Comparison of ENCODE assay signal across 8 cellular contexts in the genomic region with DNA sequence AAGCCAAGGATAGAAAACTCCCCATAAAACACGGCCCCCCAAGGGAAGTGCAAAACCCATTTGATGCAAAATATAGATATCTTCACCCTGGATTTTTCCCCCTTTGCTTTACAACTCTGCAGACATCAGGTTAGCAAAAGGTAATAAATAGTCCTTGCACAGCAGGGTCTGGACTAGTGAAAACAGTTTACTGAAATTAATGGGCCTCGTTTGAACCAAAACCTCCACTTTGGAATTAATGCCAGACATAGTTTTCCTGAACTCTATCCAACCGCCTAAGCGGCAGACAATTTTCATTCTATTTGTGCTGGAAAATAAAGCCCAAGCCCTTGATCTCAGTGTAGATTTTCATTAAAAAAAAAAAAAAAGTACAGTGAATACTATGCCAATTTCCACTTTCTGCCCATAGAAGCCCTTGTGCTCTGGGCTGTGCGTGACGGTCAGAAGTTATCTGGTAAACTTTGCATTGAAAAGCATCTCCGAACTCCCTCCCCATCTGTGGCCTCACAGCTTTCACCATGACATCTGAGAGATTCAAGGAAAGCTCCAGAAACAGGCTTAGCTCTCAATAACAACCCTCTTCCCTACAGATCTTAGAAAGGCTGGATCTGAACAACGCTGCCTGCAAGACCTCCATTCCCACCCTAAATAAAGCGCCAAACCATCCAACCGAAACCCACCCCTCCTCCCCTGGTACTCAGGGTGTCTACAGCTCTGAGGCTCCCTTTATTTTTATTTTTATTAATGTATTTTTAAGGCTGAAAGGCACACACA. TPM values are rescaled to one million over a fixed set of nuclear protein-coding genes. Genes with fewer than 3 reads are reported as not detected.
DNase-seq lines count a peak whose midpoint lies in the region; ATAC-seq lines count a peak whose summit lies in the region.

No MANE protein-coding gene starts in this region.

- H3K9me3 ChIP-seq in iPS-15b (ENCODE audit: control insufficient read depth, insufficient read depth, low read length), result no peaks in the 10 kb centered on the region

- H3K9me3 Mint-ChIP-seq in activated CD4-positive, alpha-beta T cell treated with anti-CD3 and anti-CD28 coated beads, Interleukin-2, amount 10 ng/mL, durations not matched to agents 24 days and 14 days, result no peaks in the 10 kb centered on the region
- no peaks in the 10 kb centered on the region for H3K9me3 Mint-ChIP-seq in activated naive CD4-positive, alpha-beta T cell treated with anti-CD3 and anti-CD28 coated beads, Interleukin-2, amount 50 U/mL, for 72 hours
- H3K9me3 Mint-ChIP-seq in stimulated activated naive CD8-positive, alpha-beta T cell treated with anti-CD3 and anti-CD28 coated beads, Interleukin-15, amount 100 ng/mL, for 72 hours, result no peaks in the 10 kb centered on the region

- H3K27me3 Mint-ChIP-seq in activated CD4-positive, alpha-beta T cell treated with anti-CD3 and anti-CD28 coated beads, Interleukin-2, amount 10 ng/mL, durations not matched to agents 24 days and 14 days, result no peaks in the 10 kb centered on the region
- H3K27me3 Mint-ChIP-seq in stimulated activated naive CD8-positive, alpha-beta T cell treated with anti-CD3 and anti-CD28 coated beads, Interleukin-15, amount 100 ng/mL, for 72 hours, result no peaks in the 10 kb centered on the region

- peak overlapping the region; percentile 90 for H3K27ac Mint-ChIP-seq in activated CD4-positive, alpha-beta T cell treated with anti-CD3 and anti-CD28 coated beads, Interleukin-2, amount 10 ng/mL, durations not matched to agents 24 days and 14 days
- peak overlapping the region; percentile 89 for H3K27ac Mint-ChIP-seq in activated naive CD4-positive, alpha-beta T cell treated with anti-CD3 and anti-CD28 coated beads, Interleukin-2, amount 50 U/mL, for 72 hours
- H3K27ac Mint-ChIP-seq in stimulated activated naive CD8-positive, alpha-beta T cell treated with anti-CD3 and anti-CD28 coated beads, Interleukin-15, amount 100 ng/mL, for 72 hours, result peak overlapping the region; percentile 85 to 93

- peak overlapping the region; percentile 56 for H3K4me3 ChIP-seq in Jurkat, Clone E6-1 (ENCODE audit: low read length)
- H3K4me3 ChIP-seq in iPS-15b (ENCODE audit: low read depth, low read length), result peak overlapping the region; percentile 58

- intact Hi-C loops in activated CD4-positive, alpha-beta T cell treated with anti-CD3 and anti-CD28 coated beads, Interleukin-2, amount 10 ng/mL, durations not matched to agents 24 days and 14 days (cut with micrococcal nuclease), result loop anchor here (1.0 to 5.0 kb wide), 9 partner anchors 11 to 418 kb away; a partner anchor contains a TSS

- no peaks in the 10 kb centered on the region for H3K36me3 Mint-ChIP-seq in activated CD4-positive, alpha-beta T cell treated with anti-CD3 and anti-CD28 coated beads, Interleukin-2, amount 10 ng/mL, durations not matched to agents 24 days and 14 days (ENCODE audit: low read depth)
- H3K36me3 Mint-ChIP-seq in activated naive CD4-positive, alpha-beta T cell treated with anti-CD3 and anti-CD28 coated beads, Interleukin-2, amount 50 U/mL, for 72 hours, result peaks cover 7 to 11% of the 10 kb centered on the region in 2 donors

- H3K27me3 ChIP-seq in iPS-15b (ENCODE audit: control insufficient read depth, insufficient read depth, low read length), result peaks cover 3% of the 10 kb centered on the region

- no peak overlapping the region for H3K9ac ChIP-seq in iPS-15b (ENCODE audit: low read depth, low read length)

- ATAC-seq in activated naive CD4-positive, alpha-beta T cell treated with anti-CD3 and anti-CD28 coated beads, Interleukin-2, amount 50 U/mL, for 72 hours, result peak in 1 of 2 donors; percentile 0
- no peak for ATAC-seq in stimulated activated naive CD8-positive, alpha-beta T cell treated with anti-CD3 and anti-CD28 coated beads, Interleukin-15, amount 100 ng/mL, for 72 hours
- ATAC-seq in GM19324 (IDR thresholded peaks at IDR 0.05; ENCODE audit: low FRiP score, unreplicated experiment), result no peak

- peaks cover 80% of the 10 kb centered on the region for H3K4me1 Mint-ChIP-seq in activated CD4-positive, alpha-beta T cell treated with anti-CD3 and anti-CD28 coated beads, Interleukin-2, amount 10 ng/mL, durations not matched to agents 24 days and 14 days
- H3K4me1 Mint-ChIP-seq in stimulated activated naive CD8-positive, alpha-beta T cell treated with anti-CD3 and anti-CD28 coated beads, Interleukin-15, amount 100 ng/mL, for 72 hours, result peaks cover 93% of the 10 kb centered on the region

- DNase-seq in activated CD4-positive, alpha-beta T cell treated with anti-CD3 and anti-CD28 coated beads, Interleukin-2, amount 10 ng/mL, durations not matched to agents 24 days and 14 days, result peak; percentile 71
- DNase-seq in activated CD4-positive, alpha-beta T cell treated with anti-CD3 and anti-CD28 coated beads for 48 hours, result no peak
- no peak for DNase-seq in Jurkat, Clone E6-1 (ENCODE audit: low read depth, low spot score)
- no peak for DNase-seq in activated naive CD4-positive, alpha-beta T cell treated with anti-CD3 and anti-CD28 coated beads, Interleukin-2, amount 50 U/mL, for 72 hours (ENCODE audit: low spot score in 2 of 2)
- no peak for DNase-seq in stimulated activated naive CD8-positive, alpha-beta T cell treated with anti-CD3 and anti-CD28 coated beads, Interleukin-15, amount 100 ng/mL, for 72 hours
- no peak for DNase-seq in stimulated activated CD4-positive, alpha-beta T cell treated with anti-CD3 and anti-CD28 coated beads, Interleukin-4, amount 100 ng/mL, for 1 hour

- H3K4me3 Mint-ChIP-seq in activated CD4-positive, alpha-beta T cell treated with anti-CD3 and anti-CD28 coated beads, Interleukin-2, amount 10 ng/mL, durations not matched to agents 24 days and 14 days, result peak overlapping the region; percentile 77
- peak overlapping the region; percentile 82 to 85 for H3K4me3 Mint-ChIP-seq in stimulated activated naive CD8-positive, alpha-beta T cell treated with anti-CD3 and anti-CD28 coated beads, Interleukin-15, amount 100 ng/mL, for 72 hours

- no peaks in the 10 kb centered on the region for H3K36me3 ChIP-seq in iPS-15b (ENCODE audit: control insufficient read depth, insufficient read depth, low read length)

- peaks cover 49% of the 10 kb centered on the region for H3K4me1 ChIP-seq in iPS-15b (ENCODE audit: control insufficient read depth, insufficient read depth, low read length)

RNA-seq across cellular contexts. Expression of a gene that starts 11.0 kb away (rescaled TPM):
- 32.8 and 34.8 TPM in 2 replicates for total RNA-seq in activated CD4-positive, alpha-beta T cell treated with anti-CD3 and anti-CD28 coated beads, Interleukin-2, amount 10 ng/mL, durations not matched to agents 24 days and 14 days
- 16.3 TPM for polyA plus RNA-seq in Jurkat, Clone E6-1 (2012; ENCODE audit: insufficient read depth, insufficient read length)
- total RNA-seq in activated naive CD4-positive, alpha-beta T cell treated with anti-CD3 and anti-CD28 coated beads, Interleukin-2, amount 50 U/mL, for 72 hours, result 10 to 100 TPM; 26.6 to 85.4 TPM

RNA-seq across cellular contexts. Expression of a gene that starts 58.6 kb away (rescaled TPM):
- total RNA-seq in activated CD4-positive, alpha-beta T cell treated with anti-CD3 and anti-CD28 coated beads, Interleukin-2, amount 10 ng/mL, durations not matched to agents 24 days and 14 days, result 12.7 and 14.0 TPM in 2 replicates
- 11.6 TPM for polyA plus RNA-seq in Jurkat, Clone E6-1 (2012; ENCODE audit: insufficient read depth, insufficient read length)
- total RNA-seq in activated naive CD4-positive, alpha-beta T cell treated with anti-CD3 and anti-CD28 coated beads, Interleukin-2, amount 50 U/mL, for 72 hours, result 1 to 10 TPM; 5.4 to 9.6 TPM
